14 cellular contexts compared by ENCODE assay signal in genomic region chr9:122860319-122861142, GRCh38.
"Had no signal": no experiment of that assay in that cellular context is flagged by ENCODE, and none has a peak within 500 bp of the region (broad histone marks: within the 10 kb centered on the region; RNA-seq: fewer than 3 reads in every experiment).

No MANE protein-coding gene starts in this region.

- H3K4me3 ChIP-seq: breast epithelium, left ventricle myocardium inferior had no signal

- H3K4me3 Mint-ChIP-seq: activated CD4-positive, alpha-beta T cell treated with anti-CD3 and anti-CD28 coated beads for 36 hours; activated CD8-positive, alpha-beta T cell treated with anti-CD3 and anti-CD28 coated beads for 36 hours; activated naive CD8-positive, alpha-beta T cell; endodermal cell; naive thymus-derived CD8-positive, alpha-beta T cell had no signal

- H3K4me1 ChIP-seq: breast epithelium, left ventricle myocardium inferior had no signal

- H3K36me3 ChIP-seq: breast epithelium had no signal

- H3K9me3 Mint-ChIP-seq: activated CD8-positive, alpha-beta T cell treated with anti-CD3 and anti-CD28 coated beads for 36 hours; naive thymus-derived CD8-positive, alpha-beta T cell had no signal

- H3K27ac Mint-ChIP-seq: endodermal cell had no signal

- DNase-seq: activated CD4-positive, alpha-beta T cell treated with anti-CD3 and anti-CD28 coated beads for 36 hours; activated CD8-positive, alpha-beta memory T cell treated with anti-CD3 and anti-CD28 coated beads, Interleukin-2, amount 50 U/mL, for 4 hours; activated CD8-positive, alpha-beta T cell treated with anti-CD3 and anti-CD28 coated beads for 36 hours; activated gamma-delta T cell treated with Interleukin-2 at 50 U/mL for 16 hours; amygdala; endodermal cell; left ventricle myocardium inferior; naive thymus-derived CD8-positive, alpha-beta T cell; retina; stimulated activated CD4-positive, alpha-beta T cell treated with anti-CD3 and anti-CD28 coated beads, Interleukin-12 subunit alpha, Interleukin-12 subunit beta, amount 100 ng/mL, for 4 hours; stimulated activated CD4-positive, alpha-beta T cell treated with anti-CD3 and anti-CD28 coated beads, Interleukin-2, amount 100 ng/mL, for 24 hours; T-helper 2 cell had no signal

- H3K9me3 ChIP-seq: breast epithelium, left ventricle myocardium inferior had no signal

- H3K27me3 ChIP-seq: breast epithelium had no signal

- H3K27me3 Mint-ChIP-seq: activated CD4-positive, alpha-beta T cell treated with anti-CD3 and anti-CD28 coated beads for 36 hours; activated CD8-positive, alpha-beta T cell treated with anti-CD3 and anti-CD28 coated beads for 36 hours; activated naive CD8-positive, alpha-beta T cell; naive thymus-derived CD8-positive, alpha-beta T cell had no signal

- H3K4me1 Mint-ChIP-seq: endodermal cell had no signal

- H3K27ac ChIP-seq: breast epithelium, left ventricle myocardium inferior had no signal
